In the genomic region with DNA sequence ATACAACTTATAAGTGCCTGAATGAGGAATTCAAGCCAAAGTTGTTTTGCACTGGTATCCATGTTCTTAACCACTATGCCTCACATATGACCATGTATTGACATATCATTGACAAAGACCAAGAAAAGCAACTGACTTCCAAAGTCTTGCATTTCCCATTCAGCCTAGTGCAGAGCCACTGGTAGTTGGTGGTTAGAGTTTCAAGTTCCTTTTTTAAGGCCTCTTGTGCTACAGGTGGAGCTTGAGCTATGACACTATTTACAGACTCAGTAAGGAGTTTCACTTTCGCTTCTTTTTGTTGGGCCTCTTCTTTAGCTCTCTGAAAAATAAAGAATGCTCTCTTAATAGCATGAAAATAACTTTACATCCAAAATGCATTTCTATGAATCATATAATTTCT, we compare ENCODE assay signal across 9 cellular contexts.
DNase-seq lines count a peak whose midpoint lies in the region; ATAC-seq and TF ChIP-seq lines count a peak whose summit lies in the region.
"Had no signal": no experiment of that assay in that cellular context is flagged by ENCODE, and none has a peak within 500 bp of the region (broad histone marks: within the 10 kb centered on the region; RNA-seq: fewer than 3 reads in every experiment).

No MANE protein-coding gene starts in this region.

- peaks cover 12% of the 10 kb centered on the region in 2 donors for H3K9me3 Mint-ChIP-seq in activated naive CD4-positive, alpha-beta T cell treated with anti-CD3 and anti-CD28 coated beads, Interleukin-2, amount 50 U/mL, for 72 hours
- H3K9me3 Mint-ChIP-seq: dendritic cell treated with granulocyte-macrophage colony-stimulating factor and Interleukin-4, amounts not matched to agents 40 ng/mL and 50 ng/mL, for 4 days had no signal

- CTCF ChIA-PET in GM10248 (lab: Yijun Ruan, JAX): interaction anchor here (1.0 to 1.4 kb wide), 2 partner anchors 40 to 42 kb away, joined by 4 to 5 read pairs; no protein-coding TSS in a partner anchor

- no peaks in the 10 kb centered on the region for H3K36me3 Mint-ChIP-seq in activated naive CD4-positive, alpha-beta T cell treated with anti-CD3 and anti-CD28 coated beads, Interleukin-2, amount 50 U/mL, for 72 hours

- H3K27ac Mint-ChIP-seq in activated naive CD4-positive, alpha-beta T cell treated with anti-CD3 and anti-CD28 coated beads, Interleukin-2, amount 50 U/mL, for 72 hours: no peak overlapping the region
- H3K27ac Mint-ChIP-seq: dendritic cell treated with granulocyte-macrophage colony-stimulating factor and Interleukin-4, amounts not matched to agents 40 ng/mL and 50 ng/mL, for 4 days had no signal

- ATAC-seq in GM19468 (IDR thresholded peaks at IDR 0.05; ENCODE audit: extremely low read depth, unreplicated experiment) (peak; percentile 100), HG03460 (IDR thresholded peaks at IDR 0.05; ENCODE audit: unreplicated experiment) (peak; percentile 99)
- ATAC-seq in activated naive CD4-positive, alpha-beta T cell treated with anti-CD3 and anti-CD28 coated beads, Interleukin-2, amount 50 U/mL, for 72 hours: peak; percentile 69 to 88

- POLR2A ChIA-PET in GM10248 (lab: Yijun Ruan, JAX): no interaction called here

- no peak for TF ChIP-seq CTCF in GM10248 (IDR thresholded peaks at IDR 0.05; ENCODE audit: control extremely low read depth, extremely low read depth, low read depth, missing control alignments)

- DNase-seq in GM10248 (ENCODE audit: extremely low spot score): peak; percentile 6
- DNase-seq in activated naive CD4-positive, alpha-beta T cell treated with anti-CD3 and anti-CD28 coated beads, Interleukin-2, amount 50 U/mL, for 72 hours (ENCODE audit: low spot score in 2 of 2): no peak
- no peak for DNase-seq in NCI-H2196 treated with DMSO at 0.1 percent for 48 hours (lab: John Stamatoyannopoulos, UW; ENCODE audit: unreplicated experiment)
- no peak for DNase-seq in AG08395 (ENCODE audit: low spot score)
- DNase-seq in islet precursor cell: no peak
- DNase-seq in iPS-NIHi7 (ENCODE audit: extremely low spot score): no peak
